ENCODE assay signal across 13 cellular contexts in genomic region chr15:60703196-60703933, GRCh38.
"Had no signal": no experiment of that assay in that cellular context is flagged by ENCODE, and none has a peak within 500 bp of the region (broad histone marks: within the 10 kb centered on the region; RNA-seq: fewer than 3 reads in every experiment).

No MANE protein-coding gene starts in this region.

- H3K27me3 Mint-ChIP-seq: activated CD8-positive, alpha-beta T cell treated with anti-CD3 and anti-CD28 coated beads for 36 hours had no signal

- H3K36me3 Mint-ChIP-seq: neural progenitor cell had no signal

- H3K27ac Mint-ChIP-seq: activated CD8-positive, alpha-beta T cell treated with anti-CD3 and anti-CD28 coated beads for 36 hours; endodermal cell; neural progenitor cell had no signal

- FAIRE-seq: keratinocyte had no signal

- H3K4me2 ChIP-seq: neural progenitor cell had no signal

- H3K4me3 ChIP-seq: gastroesophageal sphincter, left lung, neural progenitor cell, sigmoid colon, spleen had no signal

- H3K27ac ChIP-seq: gastroesophageal sphincter, left lung, neural progenitor cell, sigmoid colon had no signal

- ATAC-seq: gastroesophageal sphincter, left lung had no signal

- H3K9me3 ChIP-seq: gastroesophageal sphincter, left lung, sigmoid colon, spleen had no signal

- DNase-seq: activated T-cell treated with anti-CD3 and anti-CD28 coated beads, Interleukin-2, amount 50 U/mL, for 48 hours; anterior cingulate cortex; dermis blood vessel endothelial cell; endodermal cell; left lung; mammary epithelial cell; sigmoid colon; spleen; T1000 had no signal

- H3K4me1 ChIP-seq: left lung, sigmoid colon had no signal

- H3K4me3 Mint-ChIP-seq: activated CD8-positive, alpha-beta T cell treated with anti-CD3 and anti-CD28 coated beads for 36 hours; endodermal cell; neural progenitor cell had no signal

- H3K27me3 ChIP-seq: gastroesophageal sphincter, left lung, neural progenitor cell, sigmoid colon, spleen had no signal

- H3K36me3 ChIP-seq: gastroesophageal sphincter, left lung, neural progenitor cell, sigmoid colon, spleen had no signal

- H3K9me3 Mint-ChIP-seq: activated CD8-positive, alpha-beta T cell treated with anti-CD3 and anti-CD28 coated beads for 36 hours; endodermal cell had no signal
